Comparison of ENCODE assay signal across 8 cellular contexts in the genomic region with DNA sequence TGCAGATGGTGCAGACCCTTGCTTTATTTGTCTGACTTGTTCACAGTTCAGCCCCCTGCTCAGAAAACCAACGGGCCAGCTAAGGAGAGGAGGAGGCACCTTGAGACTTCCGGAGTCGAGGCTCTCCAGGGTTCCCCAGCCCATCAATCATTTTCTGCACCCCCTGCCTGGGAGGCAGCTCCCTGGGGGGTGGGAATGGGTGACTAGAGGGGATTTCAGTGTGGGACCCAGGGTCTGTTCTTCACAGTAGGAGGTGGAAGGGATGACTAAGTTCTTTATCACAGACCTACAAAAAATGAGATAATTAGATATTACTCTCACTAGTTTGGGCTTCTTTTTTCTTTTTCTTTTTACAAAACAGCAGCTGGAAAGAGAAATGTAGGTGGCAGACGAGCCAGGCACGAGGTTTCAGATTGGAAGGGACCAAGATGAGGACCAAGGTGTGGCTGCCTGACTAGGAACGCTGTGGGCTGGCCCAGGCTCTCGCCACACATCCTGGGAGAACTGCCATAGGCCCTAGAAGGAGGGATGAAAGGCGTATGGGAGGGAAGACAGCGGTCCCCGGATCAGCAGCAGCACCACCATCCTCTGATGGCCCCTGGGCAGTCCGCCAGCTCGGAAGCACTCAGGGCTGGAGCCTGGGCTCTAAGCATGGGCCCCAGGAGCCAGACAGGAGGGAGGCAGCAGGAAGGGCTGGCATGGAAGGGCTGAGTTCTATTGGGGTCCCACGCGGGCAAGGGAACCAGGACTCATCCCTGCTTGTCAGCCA. TPM values are rescaled to one million over a fixed set of nuclear protein-coding genes. Genes with fewer than 3 reads are reported as not detected.
DNase-seq lines count a peak whose midpoint lies in the region; ATAC-seq lines count a peak whose summit lies in the region.

No MANE protein-coding gene starts in this region.

- H3K27me3 Mint-ChIP-seq in activated T-helper 1 cell treated with anti-CD3 and anti-CD28 coated beads, Interleukin-12 subunit alpha, Interleukin-12 subunit beta, Interleukin-2, Interleukin-4 antibody, amounts not matched to agents 30 ng/mL and 10 ng/mL and 1 ng/mL, durations not matched to agents 14 hours and 24 hours and 36 hours (ENCODE audit: insufficient read depth), result no peaks in the 10 kb centered on the region

- H3K4me1 ChIP-seq in subcutaneous abdominal adipose tissue (ENCODE audit: control insufficient read depth in 5 of 5, insufficient read depth in 5 of 5, low read length in 5 of 5), result peaks cover 6 to 62% (median 45%) of the 10 kb centered on the region in 5 donors

- peak overlapping the region; percentile 77 for H3K27ac ChIP-seq in subcutaneous abdominal adipose tissue (ENCODE audit: low read depth, low read length)

- H3K27ac Mint-ChIP-seq in activated T-helper 1 cell treated with anti-CD3 and anti-CD28 coated beads, Interleukin-12 subunit alpha, Interleukin-12 subunit beta, Interleukin-2, Interleukin-4 antibody, amounts not matched to agents 30 ng/mL and 10 ng/mL and 1 ng/mL, durations not matched to agents 14 hours and 24 hours and 36 hours, result peak overlapping the region; percentile 48

- peaks cover 27% of the 10 kb centered on the region for H3K4me1 Mint-ChIP-seq in activated T-helper 1 cell treated with anti-CD3 and anti-CD28 coated beads, Interleukin-12 subunit alpha, Interleukin-12 subunit beta, Interleukin-2, Interleukin-4 antibody, amounts not matched to agents 30 ng/mL and 10 ng/mL and 1 ng/mL, durations not matched to agents 14 hours and 24 hours and 36 hours (ENCODE audit: low read depth)

- no peak overlapping the region for H3K4me3 Mint-ChIP-seq in activated T-helper 1 cell treated with anti-CD3 and anti-CD28 coated beads, Interleukin-12 subunit alpha, Interleukin-12 subunit beta, Interleukin-2, Interleukin-4 antibody, amounts not matched to agents 30 ng/mL and 10 ng/mL and 1 ng/mL, durations not matched to agents 14 hours and 24 hours and 36 hours

- H3K9ac ChIP-seq in subcutaneous abdominal adipose tissue (ENCODE audit: low read length in 5 of 5), result no peak overlapping the region

- peak; percentile 17 for DNase-seq in NCI-H510A (lab: John Stamatoyannopoulos, UW)
- no peak for DNase-seq in NCI-H510A treated with DMSO at 0.1 percent for 48 hours (lab: John Stamatoyannopoulos, UW)
- DNase-seq in activated T-helper 1 cell treated with anti-CD3 and anti-CD28 coated beads, Interleukin-12 subunit alpha, Interleukin-12 subunit beta, Interleukin-2, Interleukin-4 antibody, amounts not matched to agents 30 ng/mL and 10 ng/mL and 1 ng/mL, durations not matched to agents 14 hours and 24 hours and 36 hours (ENCODE audit: low spot score), result no peak
- peak; percentile 87 for DNase-seq in left ventricle myocardium superior
- no peak for DNase-seq in SIG-M5 treated with dmso at 0.1 percent for 504 hours (lab: John Stamatoyannopoulos, UW; ENCODE audit: unreplicated experiment)
- no peak for DNase-seq in iPS-NIHi11 (ENCODE audit: low spot score)

- peaks cover 16% of the 10 kb centered on the region for H3K36me3 Mint-ChIP-seq in activated T-helper 1 cell treated with anti-CD3 and anti-CD28 coated beads, Interleukin-12 subunit alpha, Interleukin-12 subunit beta, Interleukin-2, Interleukin-4 antibody, amounts not matched to agents 30 ng/mL and 10 ng/mL and 1 ng/mL, durations not matched to agents 14 hours and 24 hours and 36 hours (ENCODE audit: low read depth)

- ATAC-seq in left ventricle myocardium superior (peak; percentile 49), HG03439 (IDR thresholded peaks at IDR 0.05; ENCODE audit: unreplicated experiment) (no peak)

- no peaks in the 10 kb centered on the region for H3K27me3 ChIP-seq in subcutaneous abdominal adipose tissue (ENCODE audit: control insufficient read depth in 5 of 5, insufficient read depth in 4 of 5, low read length in 5 of 5)

- H3K36me3 ChIP-seq in subcutaneous abdominal adipose tissue (ENCODE audit: control insufficient read depth in 5 of 5, insufficient read depth in 5 of 5, low read length in 5 of 5), result peaks cover 0 to 34% (median 32%) of the 10 kb centered on the region in 5 donors

- no peak overlapping the region for H3K4me3 ChIP-seq in subcutaneous abdominal adipose tissue (ENCODE audit: low read depth in 1 of 5, low read length in 5 of 5)

- H3K9me3 ChIP-seq in subcutaneous abdominal adipose tissue (ENCODE audit: control insufficient read depth in 5 of 5, low read length in 5 of 5), result no peaks in the 10 kb centered on the region

- intact Hi-C loops in activated T-helper 1 cell treated with anti-CD3 and anti-CD28 coated beads, Interleukin-12 subunit alpha, Interleukin-12 subunit beta, Interleukin-2, Interleukin-4 antibody, amounts not matched to agents 30 ng/mL and 10 ng/mL and 1 ng/mL, durations not matched to agents 14 hours and 24 hours and 36 hours (cut with micrococcal nuclease), result no loop called here
- intact Hi-C loops in left ventricle myocardium superior (cut with micrococcal nuclease), result no loop called here

- no peaks in the 10 kb centered on the region for H3K9me3 Mint-ChIP-seq in activated T-helper 1 cell treated with anti-CD3 and anti-CD28 coated beads, Interleukin-12 subunit alpha, Interleukin-12 subunit beta, Interleukin-2, Interleukin-4 antibody, amounts not matched to agents 30 ng/mL and 10 ng/mL and 1 ng/mL, durations not matched to agents 14 hours and 24 hours and 36 hours

RNA-seq across cellular contexts. Expression of a gene that starts 14.2 kb away (rescaled TPM):
- total RNA-seq in activated T-helper 1 cell treated with anti-CD3 and anti-CD28 coated beads, Interleukin-12 subunit alpha, Interleukin-12 subunit beta, Interleukin-2, Interleukin-4 antibody, amounts not matched to agents 30 ng/mL and 10 ng/mL and 1 ng/mL, durations not matched to agents 14 hours and 24 hours and 36 hours, result 95.2 and 95.3 TPM in 2 replicates
- 131 TPM for total RNA-seq in left ventricle myocardium superior

RNA-seq across cellular contexts. Expression of a gene that starts 39.6 kb away (rescaled TPM):
- total RNA-seq in activated T-helper 1 cell treated with anti-CD3 and anti-CD28 coated beads, Interleukin-12 subunit alpha, Interleukin-12 subunit beta, Interleukin-2, Interleukin-4 antibody, amounts not matched to agents 30 ng/mL and 10 ng/mL and 1 ng/mL, durations not matched to agents 14 hours and 24 hours and 36 hours, result 22.3 and 25.0 TPM in 2 replicates
- total RNA-seq in left ventricle myocardium superior, result 13.5 TPM

Comparison
In these comparisons a context has a peak if more than half of its experiments do, and no peak if none do; other contexts are left out.
1. DNase-seq: peak in NCI-H510A (single experiment) and left ventricle myocardium superior (single experiment); none in NCI-H510A treated with DMSO at 0.1 percent for 48 hours (single experiment), activated T-helper 1 cell treated with anti-CD3 and anti-CD28 coated beads, Interleukin-12 subunit alpha, Interleukin-12 subunit beta, Interleukin-2, Interleukin-4 antibody, amounts not matched to agents 30 ng/mL and 10 ng/mL and 1 ng/mL, durations not matched to agents 14 hours and 24 hours and 36 hours (single experiment), SIG-M5 treated with dmso at 0.1 percent for 504 hours (single experiment) and iPS-NIHi11 (single experiment).